ENCODE assay signal across 8 cellular contexts in the genomic region with DNA sequence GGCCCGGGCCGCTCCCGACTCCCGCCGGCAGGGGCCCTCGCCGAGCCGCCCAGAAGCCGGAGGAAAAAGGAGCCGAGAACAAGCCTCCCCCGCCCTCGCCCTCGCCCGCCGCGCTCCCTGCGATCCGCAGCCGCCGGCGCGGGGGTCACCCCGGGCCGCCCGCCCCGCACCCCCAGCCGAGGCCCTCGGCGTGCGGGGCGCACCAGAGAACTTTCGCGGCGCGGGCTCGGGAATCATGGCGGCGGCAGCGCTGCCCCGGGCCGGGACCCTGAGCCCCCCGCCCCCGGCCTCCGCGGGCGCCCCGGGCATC. TPM values are rescaled to one million over a fixed set of nuclear protein-coding genes. Genes with fewer than 3 reads are reported as not detected.
DNase-seq lines count a peak whose midpoint lies in the region; ATAC-seq and TF ChIP-seq lines count a peak whose summit lies in the region.

No MANE protein-coding gene starts in this region.

- H3K27me3 ChIP-seq in Karpas-422 (ENCODE audit: low read length) (no peaks in the 10 kb centered on the region), gastrocnemius medialis (no peaks in the 10 kb centered on the region)

- H2AFZ ChIP-seq in Karpas-422 (ENCODE audit: low read length): no peak overlapping the region

- no peaks in the 10 kb centered on the region for H4K20me1 ChIP-seq in Karpas-422 (ENCODE audit: insufficient read depth, low read depth, low read length)

- in situ Hi-C loops in gastrocnemius medialis (cut with MboI; ENCODE audit: low sequenced_read_pairs in 4 of 4): no loop called here

- H3K4me1 ChIP-seq in Karpas-422 (ENCODE audit: low read length): peaks cover 21% of the 10 kb centered on the region
- peaks cover 30 to 36% of the 10 kb centered on the region in 2 donors for H3K4me1 ChIP-seq in gastrocnemius medialis

- no peaks in the 10 kb centered on the region for H3K9me3 ChIP-seq in Karpas-422 (ENCODE audit: low read length)
- no peaks in the 10 kb centered on the region for H3K9me3 ChIP-seq in gastrocnemius medialis

- H3K36me3 ChIP-seq in Karpas-422 (ENCODE audit: insufficient read depth, low read length) (no peaks in the 10 kb centered on the region), gastrocnemius medialis (no peaks in the 10 kb centered on the region)

- H3K79me2 ChIP-seq in Karpas-422 (ENCODE audit: low read length): peaks cover 40% of the 10 kb centered on the region

- ATAC-seq in GM21529 (IDR thresholded peaks at IDR 0.05; ENCODE audit: unreplicated experiment) (peak; percentile 63), gastrocnemius medialis (peak; percentile 77 to 85), GM21526 (IDR thresholded peaks at IDR 0.05; ENCODE audit: low FRiP score, unreplicated experiment) (no peak)

- H3K4me2 ChIP-seq in Karpas-422 (ENCODE audit: low read depth, low read length, poor library complexity, severe bottlenecking): no peak overlapping the region

- no peak overlapping the region for H3K27ac ChIP-seq in Karpas-422 (ENCODE audit: low read length)
- H3K27ac ChIP-seq in gastrocnemius medialis: peak overlapping the region in 3 of 4 donors; percentile 46 to 78 (median 59)

- H3K9me2 ChIP-seq in Karpas-422 (replicated peaks; ENCODE audit: insufficient read depth, low read length): no peaks in the 10 kb centered on the region

- peak overlapping the region; percentile 66 for H3K9ac ChIP-seq in Karpas-422 (ENCODE audit: low read length)

- peak; percentile 29 for DNase-seq in DMS53 treated with DMSO at 0.1 percent for 48 hours (lab: John Stamatoyannopoulos, UW; ENCODE audit: unreplicated experiment)
- peak; percentile 90 for DNase-seq in Karpas-422
- DNase-seq in T-helper 2 cell: peak; percentile 51 to 81 (median 69)
- peak; percentile 46 for DNase-seq in amniotic epithelial cell (ENCODE audit: low read depth)
- DNase-seq in hepatic stellate cell (ENCODE audit: low spot score): peak; percentile 86
- DNase-seq in gastrocnemius medialis: peak; percentile 56 to 65

- intact Hi-C loops in gastrocnemius medialis (cut with DNase I; ENCODE audit: low total_unique reads): loop anchor here (2.0 kb wide), 1 partner anchor 38 kb away; a partner anchor contains a TSS

- peak in 4 of 5 experiments; percentile 69 to 80 (median 78) for TF ChIP-seq CTCF in gastrocnemius medialis (IDR thresholded peaks at IDR 0.05 in 4 of 5, conservative IDR thresholded peaks at IDR 0.05 in 1 of 5)

- TF ChIP-seq POLR2A in gastrocnemius medialis (IDR thresholded peaks at IDR 0.05): no peak

- H3K4me3 ChIP-seq in Karpas-422 (ENCODE audit: low read length) (peak overlapping the region; percentile 57; the same call in 1 of the 2 replicates), gastrocnemius medialis (peak overlapping the region in 2 of 4 donors; percentile 60 to 69)

RNA-seq across cellular contexts. Expression of a gene that starts 0.5 kb away (rescaled TPM):
- 71.1 and 101 TPM in 2 replicates for total RNA-seq in Karpas-422 (2014; rRNA removed; shearing (Covaris generic); ENCODE audit: low replicate concordance)
- 10 to 100 TPM; 34.2 to 65.7 (median 60.2) TPM for total RNA-seq in gastrocnemius medialis

RNA-seq across cellular contexts. Expression of a gene that starts 37.9 kb away (rescaled TPM):
- 19.4 and 19.6 TPM in 2 replicates for total RNA-seq in Karpas-422 (2014; rRNA removed; shearing (Covaris generic); ENCODE audit: low replicate concordance)
- total RNA-seq in gastrocnemius medialis: 10 to 100 TPM in 1 of 4 donors, 1 to 10 TPM in 3; 4.7 to 14.1 (median 5.6) TPM

RNA-seq across cellular contexts. Expression of a gene that starts 38.2 kb away (rescaled TPM):
- 61.7 and 84.9 TPM in 2 replicates for total RNA-seq in Karpas-422 (2014; rRNA removed; shearing (Covaris generic); ENCODE audit: low replicate concordance)
- total RNA-seq in gastrocnemius medialis: 10 to 100 TPM in 3 of 4 donors, 1 to 10 TPM in 1; 8.5 to 35.4 (median 12.7) TPM

Comparison
In these comparisons a context has a peak if more than half of its experiments do, and no peak if none do; other contexts are left out.
1. DNase-seq: peak in every context shown above with its lines; median percentile 90 in Karpas-422; 86 in hepatic stellate cell; 69 in T-helper 2 cell; 60 in gastrocnemius medialis; 46 in amniotic epithelial cell; 29 in DMS53 treated with DMSO at 0.1 percent for 48 hours.